In the genomic region with DNA sequence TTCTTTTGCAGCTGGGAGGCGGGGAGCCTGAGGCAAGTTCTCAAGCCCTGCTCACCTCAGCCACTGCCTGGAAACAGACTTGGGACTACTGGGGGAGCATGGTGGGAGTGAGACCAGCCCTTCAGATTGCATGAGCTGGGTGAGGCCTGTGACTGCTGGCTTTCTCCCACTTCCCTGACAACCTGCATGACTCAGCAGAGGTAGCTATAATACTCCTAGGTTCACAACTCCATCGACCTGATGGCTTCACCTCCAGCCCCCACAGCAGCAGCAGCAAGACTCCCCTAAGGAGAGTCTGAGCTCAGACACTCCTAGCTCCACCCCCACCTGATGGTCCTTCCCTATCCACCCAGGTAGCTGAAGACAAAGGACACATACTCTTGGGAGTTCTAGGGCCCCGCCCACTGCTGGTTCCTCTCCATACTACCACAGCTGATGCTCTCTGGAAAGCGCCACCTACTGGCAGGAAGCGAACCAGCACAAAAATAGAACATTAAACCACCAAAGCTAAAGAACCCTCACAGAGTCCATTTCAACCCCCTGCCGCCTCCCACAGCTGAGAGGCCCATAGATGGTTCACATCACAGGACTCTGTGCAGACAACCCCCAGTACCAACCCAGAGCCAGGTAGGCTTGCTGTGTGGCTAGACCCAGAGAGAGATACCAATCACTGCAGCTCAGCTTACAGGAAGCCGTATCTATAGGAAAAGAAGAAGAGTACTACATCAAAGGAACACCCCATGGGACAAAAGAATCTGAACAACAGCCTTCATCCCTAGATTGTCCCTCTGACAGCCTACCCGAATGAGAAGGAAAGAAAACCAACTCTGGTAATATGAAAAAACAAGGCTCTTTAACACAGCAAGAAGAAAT, we compare ENCODE assay signal across 9 cellular contexts.
DNase-seq lines count a peak whose midpoint lies in the region; ATAC-seq and TF ChIP-seq lines count a peak whose summit lies in the region.
"Had no signal": no experiment of that assay in that cellular context is flagged by ENCODE, and none has a peak within 500 bp of the region (broad histone marks: within the 10 kb centered on the region; RNA-seq: fewer than 3 reads in every experiment).

No MANE protein-coding gene starts in this region.

- H3K9me3 ChIP-seq in lung (ENCODE audit: control insufficient read depth in 2 of 2, insufficient read depth in 1 of 2, low read length in 1 of 2), result peaks cover 0 to 3% of the 10 kb centered on the region in 2 donors
- H3K9me3 ChIP-seq: thyroid gland had no signal

- peaks cover 0 to 2% of the 10 kb centered on the region in 2 donors for H3K36me3 ChIP-seq in lung (ENCODE audit: control insufficient read depth in 2 of 2, insufficient read depth in 2 of 2, low read length in 2 of 2)
- H3K36me3 ChIP-seq: thyroid gland had no signal

- TF ChIP-seq CTCF in astrocyte of the cerebellum (IDR thresholded peaks at IDR 0.05; ENCODE audit: low read depth, low read length, missing control alignments) (peak; percentile 43), lung (IDR thresholded peaks at IDR 0.05; ENCODE audit: control extremely low read depth, extremely low read depth) (peak; percentile 2)

- H3K4me3 ChIP-seq in astrocyte of the cerebellum (ENCODE audit: low read depth, low read length), result no peak overlapping the region
- no peak overlapping the region for H3K4me3 ChIP-seq in lung
- H3K4me3 ChIP-seq: thyroid gland had no signal

- WGBS in lung, 2 donors, result 85 to 89% methylated on average over 8 of the region's 8 CpGs

- no peak overlapping the region for H3K27ac ChIP-seq in lung (ENCODE audit: low read depth in 1 of 2, low read length in 1 of 2)
- H3K27ac ChIP-seq: thyroid gland had no signal

- in situ Hi-C loops in astrocyte of the cerebellum (cut with HindIII; ENCODE audit: low sequenced_read_pairs), result no loop called here

- no peaks in the 10 kb centered on the region for H3K27me3 ChIP-seq in lung (ENCODE audit: control insufficient read depth, insufficient read depth)
- H3K27me3 ChIP-seq: thyroid gland had no signal

- peak; percentile 44 for DNase-seq in activated naive CD4-positive, alpha-beta T cell treated with Interleukin-2 at 50 U/mL for 16 hours
- DNase-seq in activated naive CD4-positive, alpha-beta T cell (lab: John Stamatoyannopoulos, UW), result no peak
- peak; percentile 32 for DNase-seq in RPMI7951 (ENCODE audit: low read depth)
- no peak for DNase-seq in astrocyte of the cerebellum (ENCODE audit: low read depth)
- DNase-seq in lung (ENCODE audit: low spot score), result peak; percentile 54

- ATAC-seq in lung (ENCODE audit: insufficient read depth, low FRiP score), result no peak
- ATAC-seq in HG03097 (IDR thresholded peaks at IDR 0.05; ENCODE audit: low FRiP score, unreplicated experiment), result no peak
- no peak for ATAC-seq in HG02763 (IDR thresholded peaks at IDR 0.05; ENCODE audit: unreplicated experiment)
- no peak for ATAC-seq in HG02970 (IDR thresholded peaks at IDR 0.05; ENCODE audit: low FRiP score, unreplicated experiment)

- no peaks in the 10 kb centered on the region for H3K4me1 ChIP-seq in lung (ENCODE audit: control insufficient read depth in 2 of 2, insufficient read depth in 2 of 2, low read length in 2 of 2)
- H3K4me1 ChIP-seq: thyroid gland had no signal

Comparison
In these comparisons a context has a peak if more than half of its experiments do, and no peak if none do; other contexts are left out.
1. DNase-seq: peak in activated naive CD4-positive, alpha-beta T cell treated with Interleukin-2 at 50 U/mL for 16 hours (single experiment), RPMI7951 (single experiment) and lung (single experiment); none in activated naive CD4-positive, alpha-beta T cell (0 of 4) and astrocyte of the cerebellum (single experiment).